In genomic region chr2:138948070-138948539, GRCh38 we compare ENCODE assay signal across 8 cellular contexts.
DNase-seq lines count a peak whose midpoint lies in the region; ATAC-seq and TF ChIP-seq lines count a peak whose summit lies in the region.

No MANE protein-coding gene starts in this region.

- TF ChIP-seq CTCF in AG04449 (IDR thresholded peaks at IDR 0.05; ENCODE audit: insufficient read depth, low read length, missing control alignments), result no peak

- POLR2A ChIA-PET in AG04449 (lab: Yijun Ruan, JAX), result no interaction called here

- CTCF ChIA-PET in AG04449 (lab: Yijun Ruan, JAX), result no interaction called here

- H3K36me3 ChIP-seq in MG63, result no peaks in the 10 kb centered on the region

- peak; percentile 83 for DNase-seq in AG04449 (ENCODE audit: low read depth, low spot score)
- DNase-seq in MG63, result peak; percentile 83
- peak; percentile 76 for DNase-seq in fibroblast of gingiva (ENCODE audit: low read depth)
- no peak for DNase-seq in NCI-H146 treated with DMSO at 0.1 percent for 48 hours (lab: John Stamatoyannopoulos, UW; ENCODE audit: unreplicated experiment)
- no peak for DNase-seq in hepatic stellate cell (ENCODE audit: low spot score)
- no peak for DNase-seq in NCI-H82 treated with DMSO at 0.1 percent for 48 hours (lab: John Stamatoyannopoulos, UW; ENCODE audit: unreplicated experiment)
- no peak for DNase-seq in NCI-H82 (lab: John Stamatoyannopoulos, UW)

- peak; percentile 79 for ATAC-seq in GM21825 (IDR thresholded peaks at IDR 0.05; ENCODE audit: unreplicated experiment)

- H3K27me3 ChIP-seq in MG63, result no peaks in the 10 kb centered on the region

- H3K4me3 ChIP-seq in AG04449 (ENCODE audit: low read depth, low read length) (no peak overlapping the region), MG63 (no peak overlapping the region)

- no peaks in the 10 kb centered on the region; the same call in 1 of the 2 replicates for H3K9me3 ChIP-seq in MG63

Comparison
In these comparisons a context has a peak if more than half of its experiments do, and no peak if none do; other contexts are left out.
1. DNase-seq: peak in AG04449 (single experiment), MG63 (single experiment) and fibroblast of gingiva (single experiment); none in NCI-H146 treated with DMSO at 0.1 percent for 48 hours (single experiment), hepatic stellate cell (single experiment), NCI-H82 treated with DMSO at 0.1 percent for 48 hours (single experiment) and NCI-H82 (single experiment).